ENCODE assay signal across 1 cellular context in genomic region chr11:7239877-7240276, GRCh38.
TF ChIP-seq lines count a peak whose summit lies in the region.

No MANE protein-coding gene starts in this region.

TF ChIP-seq in WTC11, 78 proteins besides CTCF, POLR2A, EP300 and RAD21 (continued from another document):
- TF ChIP-seq ATF6 (CRISPR knock-in tag; IDR thresholded peaks at IDR 0.05) = no peak
- TF ChIP-seq ZBTB21 (CRISPR knock-in tag; IDR thresholded peaks at IDR 0.05; ENCODE audit: borderline replicate concordance) = no peak
- TF ChIP-seq ZNF138 (CRISPR knock-in tag; conservative IDR thresholded peaks at IDR 0.05) = no peak
- no peak for TF ChIP-seq KAT7 (CRISPR knock-in tag; IDR thresholded peaks at IDR 0.05; ENCODE audit: borderline replicate concordance)
- no peak for TF ChIP-seq ZNF425 (CRISPR knock-in tag; conservative IDR thresholded peaks at IDR 0.05)
- TF ChIP-seq GABPB1 (CRISPR knock-in tag; IDR thresholded peaks at IDR 0.05) = no peak
- TF ChIP-seq PREB (CRISPR knock-in tag; IDR thresholded peaks at IDR 0.05; ENCODE audit: borderline replicate concordance) = no peak
- no peak for TF ChIP-seq AR (CRISPR knock-in tag; IDR thresholded peaks at IDR 0.05)
